Comparison of ENCODE assay signal across 8 cellular contexts in genomic region chr13:45416521-45417125, GRCh38. TPM values are rescaled to one million over a fixed set of nuclear protein-coding genes. Genes with fewer than 3 reads are reported as not detected.
DNase-seq lines count a peak whose midpoint lies in the region; ATAC-seq and TF ChIP-seq lines count a peak whose summit lies in the region.

No MANE protein-coding gene starts in this region.

- H3K27ac Mint-ChIP-seq in stimulated activated naive CD8-positive, alpha-beta T cell treated with anti-CD3 and anti-CD28 coated beads, Interleukin-15, amount 100 ng/mL, for 72 hours: peak overlapping the region; percentile 97 to 99

- H3K4me3 ChIP-seq in SK-N-SH (ENCODE audit: low read depth in 2 of 2, low read length in 1 of 2) (peak overlapping the region; percentile 69 to 97; a peak in 3 of 4 replicates), foreskin fibroblast (ENCODE audit: low read depth in 1 of 2, low read length in 2 of 2) (peak overlapping the region; percentile 79 to 88)

- H2AFZ ChIP-seq in SK-N-SH (ENCODE audit: low read depth): no peak overlapping the region

- H3F3A ChIP-seq in SK-N-SH (replicated peaks; ENCODE audit: insufficient read depth): peaks cover 17% of the 10 kb centered on the region

- no peak for TF ChIP-seq CTCF in SK-N-SH (IDR thresholded peaks at IDR 0.05)
- no peak for TF ChIP-seq CTCF in RWPE1 (conservative IDR thresholded peaks at IDR 0.05; ENCODE audit: low read depth)
- no peak for TF ChIP-seq CTCF in foreskin fibroblast (IDR thresholded peaks at IDR 0.05; ENCODE audit: low read depth, low read length)

- TF ChIP-seq EP300 in SK-N-SH (IDR thresholded peaks at IDR 0.05; ENCODE audit: borderline replicate concordance in 1 of 2, low read depth in 1 of 2, low read length in 1 of 2): no peak

- no peaks in the 10 kb centered on the region for H3K27me3 ChIP-seq in SK-N-SH (ENCODE audit: insufficient read depth)

- H3K4me1 ChIP-seq in SK-N-SH (ENCODE audit: control insufficient read depth in 1 of 2, insufficient read depth in 2 of 2, low read depth in 1 of 2, low read length in 1 of 2): peaks cover 0 to 9% of the 10 kb centered on the region in 2 experiments; a peak in 1 of 4 replicates

- no peaks in the 10 kb centered on the region for H3K27me3 Mint-ChIP-seq in stimulated activated naive CD8-positive, alpha-beta T cell treated with anti-CD3 and anti-CD28 coated beads, Interleukin-15, amount 100 ng/mL, for 72 hours

- POLR2A ChIA-PET in SK-N-SH (lab: Yijun Ruan, JAX): no interaction called here
- POLR2A ChIA-PET in RWPE1 (lab: Yijun Ruan, JAX; ENCODE audit: low non-redundant PET): interaction anchor here (0.6 kb wide), 1 partner anchor 92 kb away, joined by 3 read pairs; no protein-coding TSS in a partner anchor

- no peaks in the 10 kb centered on the region for H3K9me2 ChIP-seq in SK-N-SH

- H3K79me2 ChIP-seq in SK-N-SH (ENCODE audit: insufficient read depth): peaks cover 53% of the 10 kb centered on the region

- no peak for TF ChIP-seq RAD21 in SK-N-SH (IDR thresholded peaks at IDR 0.05; ENCODE audit: low read length)

- peaks cover 4% of the 10 kb centered on the region; the same call in 1 of the 2 replicates for H4K20me1 ChIP-seq in SK-N-SH (ENCODE audit: insufficient read depth)

- peak overlapping the region; percentile 92 for H3K4me2 ChIP-seq in SK-N-SH

- 92% methylated on average over 10 of the region's 10 CpGs for WGBS in SK-N-SH (ENCODE audit: low lambda C conversion rate)

- peaks cover 33% of the 10 kb centered on the region for H3K4me1 Mint-ChIP-seq in stimulated activated naive CD8-positive, alpha-beta T cell treated with anti-CD3 and anti-CD28 coated beads, Interleukin-15, amount 100 ng/mL, for 72 hours

- CTCF ChIA-PET in SK-N-SH (lab: Yijun Ruan, JAX): interaction anchor here (4.3 kb wide), 1 partner anchor 23 kb away, joined by 19 read pairs; no protein-coding TSS in a partner anchor
- CTCF ChIA-PET in RWPE1 (lab: Yijun Ruan, JAX): interaction anchor here (0.6 to 0.7 kb wide), 2 partner anchors 11 to 581 kb away, joined by 3 read pairs; no protein-coding TSS in a partner anchor

- H3K27ac ChIP-seq in SK-N-SH (ENCODE audit: low read depth in 2 of 2, low read length in 1 of 2) (peak overlapping the region in 1 of 2 experiments; percentile 82; a peak in 1 of 4 replicates), RWPE1 (peak overlapping the region; percentile 92)

- ATAC-seq in SK-N-SH treated with all-trans-retinoic acid at 6 μM for 48 hours: no peak
- ATAC-seq in stimulated activated naive CD8-positive, alpha-beta T cell treated with anti-CD3 and anti-CD28 coated beads, Interleukin-15, amount 100 ng/mL, for 72 hours: no peak
- no peak for ATAC-seq in HG03159 (IDR thresholded peaks at IDR 0.05; ENCODE audit: unreplicated experiment)

- no peaks in the 10 kb centered on the region for H3K9me3 Mint-ChIP-seq in stimulated activated naive CD8-positive, alpha-beta T cell treated with anti-CD3 and anti-CD28 coated beads, Interleukin-15, amount 100 ng/mL, for 72 hours

- H3K9ac ChIP-seq in SK-N-SH: peak overlapping the region; percentile 83; the same call in 1 of the 2 replicates

- no peaks in the 10 kb centered on the region for H3K9me3 ChIP-seq in SK-N-SH

- no peaks in the 10 kb centered on the region for H3K36me3 ChIP-seq in SK-N-SH (replicated peaks in 1 of 2; ENCODE audit: control insufficient read depth in 1 of 2, insufficient read depth in 2 of 2, low read length in 1 of 2)

- DNase-seq in SK-N-SH (no peak), RWPE1 (ENCODE audit: low spot score) (no peak), foreskin fibroblast (no peak)
- no peak for DNase-seq in stimulated activated naive CD8-positive, alpha-beta T cell treated with anti-CD3 and anti-CD28 coated beads, Interleukin-15, amount 100 ng/mL, for 72 hours
- DNase-seq in stimulated activated naive CD4-positive, alpha-beta T cell (lab: John Stamatoyannopoulos, UW): no peak
- DNase-seq in activated CD4-positive, CD25-positive, alpha-beta regulatory T cell (lab: John Stamatoyannopoulos, UW): no peak

- peak overlapping the region; percentile 88 to 93 for H3K4me3 Mint-ChIP-seq in stimulated activated naive CD8-positive, alpha-beta T cell treated with anti-CD3 and anti-CD28 coated beads, Interleukin-15, amount 100 ng/mL, for 72 hours

TF ChIP-seq in SK-N-SH, 30 proteins besides CTCF, POLR2A, EP300 and RAD21 (continues in another document):
- TF ChIP-seq CHD2 (IDR thresholded peaks at IDR 0.05; ENCODE audit: low read length, partially characterized antibody): no peak
- no peak for TF ChIP-seq EZH2phosphoT487 (IDR thresholded peaks at IDR 0.05; ENCODE audit: borderline replicate concordance, low read depth)
- no peak for TF ChIP-seq FOSL2 (IDR thresholded peaks at IDR 0.05; ENCODE audit: borderline replicate concordance, low read depth)
- TF ChIP-seq MAX (IDR thresholded peaks at IDR 0.05; ENCODE audit: low read depth): no peak
- no peak for TF ChIP-seq GATA2 (CRISPR knock-in tag; IDR thresholded peaks at IDR 0.05)
- no peak for TF ChIP-seq REST (IDR thresholded peaks at IDR 0.05; ENCODE audit: low read depth, low read length)
- TF ChIP-seq TEAD4 (IDR thresholded peaks at IDR 0.05; ENCODE audit: borderline replicate concordance, insufficient read depth): no peak

TF ChIP-seq in SK-N-SH treated with all-trans-retinoic acid at 6 μM for 48 hours, 23 proteins besides CTCF, POLR2A, EP300 and RAD21 (continues in another document):
- TF ChIP-seq RARB (CRISPR knock-in tag; IDR thresholded peaks at IDR 0.05): no peak
- TF ChIP-seq, protein P1, sequence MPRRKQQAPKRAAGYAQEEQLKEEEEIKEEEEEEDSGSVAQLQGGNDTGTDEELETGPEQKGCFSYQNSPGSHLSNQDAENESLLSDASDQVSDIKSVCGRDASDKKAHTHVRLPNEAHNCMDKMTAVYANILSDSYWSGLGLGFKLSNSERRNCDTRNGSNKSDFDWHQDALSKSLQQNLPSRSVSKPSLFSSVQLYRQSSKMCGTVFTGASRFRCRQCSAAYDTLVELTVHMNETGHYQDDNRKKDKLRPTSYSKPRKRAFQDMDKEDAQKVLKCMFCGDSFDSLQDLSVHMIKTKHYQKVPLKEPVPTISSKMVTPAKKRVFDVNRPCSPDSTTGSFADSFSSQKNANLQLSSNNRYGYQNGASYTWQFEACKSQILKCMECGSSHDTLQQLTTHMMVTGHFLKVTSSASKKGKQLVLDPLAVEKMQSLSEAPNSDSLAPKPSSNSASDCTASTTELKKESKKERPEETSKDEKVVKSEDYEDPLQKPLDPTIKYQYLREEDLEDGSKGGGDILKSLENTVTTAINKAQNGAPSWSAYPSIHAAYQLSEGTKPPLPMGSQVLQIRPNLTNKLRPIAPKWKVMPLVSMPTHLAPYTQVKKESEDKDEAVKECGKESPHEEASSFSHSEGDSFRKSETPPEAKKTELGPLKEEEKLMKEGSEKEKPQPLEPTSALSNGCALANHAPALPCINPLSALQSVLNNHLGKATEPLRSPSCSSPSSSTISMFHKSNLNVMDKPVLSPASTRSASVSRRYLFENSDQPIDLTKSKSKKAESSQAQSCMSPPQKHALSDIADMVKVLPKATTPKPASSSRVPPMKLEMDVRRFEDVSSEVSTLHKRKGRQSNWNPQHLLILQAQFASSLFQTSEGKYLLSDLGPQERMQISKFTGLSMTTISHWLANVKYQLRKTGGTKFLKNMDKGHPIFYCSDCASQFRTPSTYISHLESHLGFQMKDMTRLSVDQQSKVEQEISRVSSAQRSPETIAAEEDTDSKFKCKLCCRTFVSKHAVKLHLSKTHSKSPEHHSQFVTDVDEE (CRISPR knock-in tag; IDR thresholded peaks at IDR 0.05): no peak
- TF ChIP-seq, protein P2, sequence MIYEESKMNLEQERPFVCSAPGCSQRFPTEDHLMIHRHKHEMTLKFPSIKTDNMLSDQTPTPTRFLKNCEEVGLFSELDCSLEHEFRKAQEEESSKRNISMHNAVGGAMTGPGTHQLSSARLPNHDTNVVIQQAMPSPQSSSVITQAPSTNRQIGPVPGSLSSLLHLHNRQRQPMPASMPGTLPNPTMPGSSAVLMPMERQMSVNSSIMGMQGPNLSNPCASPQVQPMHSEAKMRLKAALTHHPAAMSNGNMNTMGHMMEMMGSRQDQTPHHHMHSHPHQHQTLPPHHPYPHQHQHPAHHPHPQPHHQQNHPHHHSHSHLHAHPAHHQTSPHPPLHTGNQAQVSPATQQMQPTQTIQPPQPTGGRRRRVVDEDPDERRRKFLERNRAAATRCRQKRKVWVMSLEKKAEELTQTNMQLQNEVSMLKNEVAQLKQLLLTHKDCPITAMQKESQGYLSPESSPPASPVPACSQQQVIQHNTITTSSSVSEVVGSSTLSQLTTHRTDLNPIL (CRISPR knock-in tag; IDR thresholded peaks at IDR 0.05; ENCODE audit: low read depth): no peak
- no peak for TF ChIP-seq ZNF8 (CRISPR knock-in tag; IDR thresholded peaks at IDR 0.05)
- no peak for TF ChIP-seq ZNF565 (CRISPR knock-in tag; conservative IDR thresholded peaks at IDR 0.05; ENCODE audit: low read depth)
- no peak for TF ChIP-seq ARNTL (CRISPR knock-in tag; IDR thresholded peaks at IDR 0.05; ENCODE audit: borderline replicate concordance, low read depth)
- TF ChIP-seq ZNF70 (CRISPR knock-in tag; IDR thresholded peaks at IDR 0.05): no peak
- no peak for TF ChIP-seq CSDC2 (CRISPR knock-in tag; IDR thresholded peaks at IDR 0.05)
- TF ChIP-seq ZFP30 (CRISPR knock-in tag; IDR thresholded peaks at IDR 0.05): no peak
- TF ChIP-seq, protein P3, sequence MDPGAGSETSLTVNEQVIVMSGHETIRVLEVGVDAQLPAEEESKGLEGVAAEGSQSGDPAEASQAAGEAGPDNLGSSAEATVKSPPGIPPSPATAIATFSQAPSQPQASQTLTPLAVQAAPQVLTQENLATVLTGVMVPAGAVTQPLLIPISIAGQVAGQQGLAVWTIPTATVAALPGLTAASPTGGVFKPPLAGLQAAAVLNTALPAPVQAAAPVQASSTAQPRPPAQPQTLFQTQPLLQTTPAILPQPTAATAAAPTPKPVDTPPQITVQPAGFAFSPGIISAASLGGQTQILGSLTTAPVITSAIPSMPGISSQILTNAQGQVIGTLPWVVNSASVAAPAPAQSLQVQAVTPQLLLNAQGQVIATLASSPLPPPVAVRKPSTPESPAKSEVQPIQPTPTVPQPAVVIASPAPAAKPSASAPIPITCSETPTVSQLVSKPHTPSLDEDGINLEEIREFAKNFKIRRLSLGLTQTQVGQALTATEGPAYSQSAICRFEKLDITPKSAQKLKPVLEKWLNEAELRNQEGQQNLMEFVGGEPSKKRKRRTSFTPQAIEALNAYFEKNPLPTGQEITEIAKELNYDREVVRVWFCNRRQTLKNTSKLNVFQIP (CRISPR knock-in tag; IDR thresholded peaks at IDR 0.05; ENCODE audit: borderline replicate concordance, low read depth): no peak
- TF ChIP-seq SNAI2 (CRISPR knock-in tag; IDR thresholded peaks at IDR 0.05): no peak
- no peak for TF ChIP-seq TOX (CRISPR knock-in tag; IDR thresholded peaks at IDR 0.05; ENCODE audit: borderline replicate concordance)
- TF ChIP-seq ZFP3 (CRISPR knock-in tag; IDR thresholded peaks at IDR 0.05): no peak
- no peak for TF ChIP-seq BACH2 (CRISPR knock-in tag; IDR thresholded peaks at IDR 0.05; ENCODE audit: borderline replicate concordance)

RNA-seq across cellular contexts. Expression of gene SLC25A30, which starts 1.6 kb away (rescaled TPM):
- polyA plus RNA-seq in SK-N-SH (2012; rRNA removed): 9.6 and 13.9 TPM in 2 replicates
- 11.8 and 13.8 TPM in 2 replicates for polyA plus RNA-seq in SK-N-SH (2012; cell fraction: cytosol; rRNA removed)
- 7.0 and 14.1 TPM in 2 replicates for polyA plus RNA-seq in SK-N-SH (2012; cell fraction: nucleus; rRNA removed)

RNA-seq across cellular contexts. Expression of gene COG3, which starts 48.1 kb away (rescaled TPM):
- polyA plus RNA-seq in SK-N-SH (2012; rRNA removed): 25.6 and 58.9 TPM in 2 replicates
- polyA plus RNA-seq in SK-N-SH (2012; cell fraction: cytosol; rRNA removed): 20.8 and 27.4 TPM in 2 replicates
- polyA plus RNA-seq in SK-N-SH (2012; cell fraction: nucleus; rRNA removed): 53.1 and 53.7 TPM in 2 replicates
